8 cellular contexts compared by ENCODE assay signal in genomic region chr6:158999669-159000403, GRCh38. TPM values are rescaled to one million over a fixed set of nuclear protein-coding genes. Genes with fewer than 3 reads are reported as not detected.
DNase-seq lines count a peak whose midpoint lies in the region; ATAC-seq and TF ChIP-seq lines count a peak whose summit lies in the region.

Gene RSPH3 (minus strand): TSS chr6:159000202. CDS start chr6:158999550, 652 bp downstream.

- peak; percentile 16 to 26; a peak in 1 of 4 replicates for TF ChIP-seq EP300 in SK-N-SH (IDR thresholded peaks at IDR 0.05; ENCODE audit: borderline replicate concordance in 1 of 2, low read depth in 1 of 2, low read length in 1 of 2)

- peaks cover 8% of the 10 kb centered on the region for H3K36me3 Mint-ChIP-seq in activated naive CD8-positive, alpha-beta T cell

- H3K4me3 ChIP-seq in SK-N-SH (ENCODE audit: low read depth in 2 of 2, low read length in 1 of 2): peak within 1 kb of the TSS; percentile 63 to 92
- H3K4me3 ChIP-seq in osteoblast (ENCODE audit: insufficient read depth, low read length): peak within 1 kb of the TSS; percentile 98
- H3K4me3 ChIP-seq in thoracic aorta: peak within 1 kb of the TSS; percentile 83

- H2AFZ ChIP-seq in SK-N-SH (ENCODE audit: low read depth) (peak within 1 kb of the TSS; percentile 85), osteoblast (ENCODE audit: low read length) (peak within 1 kb of the TSS; percentile 99)

- peak; percentile 36 for TF ChIP-seq RAD21 in SK-N-SH (IDR thresholded peaks at IDR 0.05; ENCODE audit: low read length)

- CTCF ChIA-PET in SK-N-SH (lab: Yijun Ruan, JAX): interaction anchor here (1.1 to 2.5 kb wide), 10 partner anchors 9 to 785 kb away, joined by 3 to 7 read pairs (median 4); no protein-coding TSS in a partner anchor

- H3K36me3 ChIP-seq in SK-N-SH (replicated peaks in 1 of 2; ENCODE audit: control insufficient read depth in 1 of 2, insufficient read depth in 2 of 2, low read length in 1 of 2) (no peaks in the 10 kb centered on the region), osteoblast (ENCODE audit: insufficient read depth, low read length) (no peaks in the 10 kb centered on the region), thoracic aorta (no peaks in the 10 kb centered on the region)

- POLR2A ChIA-PET in SK-N-SH (lab: Yijun Ruan, JAX): interaction anchor here (0.8 to 1.5 kb wide), 5 partner anchors 9 to 274 kb away, joined by 3 to 4 read pairs (median 3); no protein-coding TSS in a partner anchor

- intact Hi-C loops in head of caudate nucleus (cut with DNase I): no loop called here

- TF ChIP-seq CTCF in SK-N-SH (IDR thresholded peaks at IDR 0.05) (peak; percentile 20; the same call in 1 of the 2 replicates), osteoblast (IDR thresholded peaks at IDR 0.05; ENCODE audit: extremely low read depth, low read depth, low read length) (no peak), thoracic aorta (IDR thresholded peaks at IDR 0.05) (peak; percentile 8)

- peak within 1 kb of the TSS; percentile 84 to 97 for H3K27ac ChIP-seq in SK-N-SH (ENCODE audit: low read depth in 2 of 2, low read length in 1 of 2)
- peak within 1 kb of the TSS; percentile 81 for H3K27ac ChIP-seq in osteoblast (ENCODE audit: low read depth, low read length)
- H3K27ac ChIP-seq in thoracic aorta: peak within 1 kb of the TSS; percentile 25 to 42

- peak within 1 kb of the TSS; percentile 95 for H3K4me3 Mint-ChIP-seq in activated naive CD8-positive, alpha-beta T cell

- H3K27me3 ChIP-seq in SK-N-SH (ENCODE audit: insufficient read depth) (no peaks in the 10 kb centered on the region), osteoblast (ENCODE audit: insufficient read depth, low read length) (no peaks in the 10 kb centered on the region), thoracic aorta (replicated peaks; ENCODE audit: insufficient read depth) (no peaks in the 10 kb centered on the region)

- peak; percentile 93 for ATAC-seq in HG02610 (IDR thresholded peaks at IDR 0.05; ENCODE audit: unreplicated experiment)
- ATAC-seq in thoracic aorta (ENCODE audit: insufficient number of reproducible peaks, low FRiP score, low read depth): peak; percentile 83

- H3F3A ChIP-seq in SK-N-SH (replicated peaks; ENCODE audit: insufficient read depth): no peaks in the 10 kb centered on the region

- H3K79me2 ChIP-seq in SK-N-SH (ENCODE audit: insufficient read depth): peaks cover 8% of the 10 kb centered on the region; the same call in 1 of the 2 replicates
- peaks cover 10% of the 10 kb centered on the region for H3K79me2 ChIP-seq in osteoblast (ENCODE audit: insufficient read depth, low read length)

- H3K27me3 Mint-ChIP-seq in activated naive CD8-positive, alpha-beta T cell: no peaks in the 10 kb centered on the region

- peak; percentile 96 for DNase-seq in NCI-H1092 (lab: John Stamatoyannopoulos, UW)
- DNase-seq in SK-N-SH: peak; percentile 98
- peak; percentile 74 to 96 (median 90) for DNase-seq in head of caudate nucleus
- DNase-seq in osteoblast (ENCODE audit: insufficient read length, low spot score, missing footprints): peak; percentile 97
- peak; percentile 73 for DNase-seq in thoracic aorta (ENCODE audit: low spot score)

- H3K27ac Mint-ChIP-seq in activated naive CD8-positive, alpha-beta T cell: peak within 1 kb of the TSS; percentile 94

- H3K4me2 ChIP-seq in SK-N-SH (peak within 1 kb of the TSS; percentile 97), osteoblast (ENCODE audit: insufficient read depth, low read length) (peak within 1 kb of the TSS; percentile 89)

- H3K9me3 Mint-ChIP-seq in activated naive CD8-positive, alpha-beta T cell (ENCODE audit: low read depth): no peaks in the 10 kb centered on the region

- H3K9me2 ChIP-seq in SK-N-SH: no peaks in the 10 kb centered on the region

- H4K20me1 ChIP-seq in SK-N-SH (ENCODE audit: insufficient read depth) (no peaks in the 10 kb centered on the region), osteoblast (ENCODE audit: insufficient read depth, low read length) (no peaks in the 10 kb centered on the region)

- H3K9me3 ChIP-seq in SK-N-SH (no peaks in the 10 kb centered on the region), osteoblast (ENCODE audit: low read depth, low read length) (no peaks in the 10 kb centered on the region), thoracic aorta (no peaks in the 10 kb centered on the region)

- peaks cover 0 to 6% of the 10 kb centered on the region in 2 experiments; a peak in 3 of 4 replicates for H3K4me1 ChIP-seq in SK-N-SH (ENCODE audit: control insufficient read depth in 1 of 2, insufficient read depth in 2 of 2, low read depth in 1 of 2, low read length in 1 of 2)
- H3K4me1 ChIP-seq in osteoblast (ENCODE audit: insufficient read depth, low read length): peaks cover 21% of the 10 kb centered on the region
- peaks cover 4 to 16% of the 10 kb centered on the region in 2 donors for H3K4me1 ChIP-seq in thoracic aorta (ENCODE audit: control insufficient read depth in 1 of 2, low read depth in 2 of 2)

- peak; percentile 94 for TF ChIP-seq POLR2A in GM10847 (IDR thresholded peaks at IDR 0.05; ENCODE audit: extremely low read depth, insufficient read length)

- H3K4me1 Mint-ChIP-seq in activated naive CD8-positive, alpha-beta T cell (ENCODE audit: low read depth): peaks cover 42% of the 10 kb centered on the region

- under 1% methylated on average over 32 of the region's 49 CpGs for WGBS in SK-N-SH (ENCODE audit: low lambda C conversion rate)

- peak within 1 kb of the TSS; percentile 85 for H3K9ac ChIP-seq in SK-N-SH

TF ChIP-seq in SK-N-SH, 30 proteins besides CTCF, POLR2A, EP300 and RAD21 (continues in another document):
- peak; percentile 91 for TF ChIP-seq NRF1 (IDR thresholded peaks at IDR 0.05; ENCODE audit: low read depth, low read length)
- TF ChIP-seq MAX (IDR thresholded peaks at IDR 0.05; ENCODE audit: low read depth): peak; percentile 90
- peak; percentile 66; the same call in 1 of the 2 replicates for TF ChIP-seq ZBTB33 (IDR thresholded peaks at IDR 0.05; ENCODE audit: borderline replicate concordance, low read depth)
- TF ChIP-seq PBX3 (IDR thresholded peaks at IDR 0.05): no peak
- TF ChIP-seq GABPA (IDR thresholded peaks at IDR 0.05; ENCODE audit: low read depth): peak; percentile 88
- peak; percentile 95 for TF ChIP-seq MXI1 (IDR thresholded peaks at IDR 0.05; ENCODE audit: low read depth, low read length)
- no peak for TF ChIP-seq RCOR1 (IDR thresholded peaks at IDR 0.05; ENCODE audit: low read length)
- TF ChIP-seq FOXM1 (IDR thresholded peaks at IDR 0.05; ENCODE audit: low read depth): no peak
- peak; percentile 21 for TF ChIP-seq CHD2 (IDR thresholded peaks at IDR 0.05; ENCODE audit: low read length, partially characterized antibody)
- TF ChIP-seq RFX5 (IDR thresholded peaks at IDR 0.05; ENCODE audit: low read length): no peak; the same call in 1 of the 2 replicates
- TF ChIP-seq GATA2 (CRISPR knock-in tag; IDR thresholded peaks at IDR 0.05): no peak
- peak; percentile 64; the same call in 1 of the 2 replicates for TF ChIP-seq YY1 (IDR thresholded peaks at IDR 0.05; ENCODE audit: low read depth)
- TF ChIP-seq SIN3A (IDR thresholded peaks at IDR 0.05; ENCODE audit: borderline replicate concordance, low read depth, low read length): peak; percentile 24; the same call in 1 of the 2 replicates
- TF ChIP-seq SMC3 (IDR thresholded peaks at IDR 0.05; ENCODE audit: low read depth, low read length): peak; percentile 11; the same call in 1 of the 2 replicates
- TF ChIP-seq TAF1 (IDR thresholded peaks at IDR 0.05; ENCODE audit: borderline replicate concordance, low read depth, low read length): peak; percentile 49
- no peak for TF ChIP-seq FOSL2 (IDR thresholded peaks at IDR 0.05; ENCODE audit: borderline replicate concordance, low read depth)
- peak; percentile 48; the same call in 1 of the 2 replicates for TF ChIP-seq USF1 (IDR thresholded peaks at IDR 0.05; ENCODE audit: borderline replicate concordance, low read depth)
- peak; percentile 96 for TF ChIP-seq POLR2AphosphoS5 (IDR thresholded peaks at IDR 0.05; ENCODE audit: low read depth, low read length)

RNA-seq across cellular contexts. Expression of gene RSPH3, which starts in this region (rescaled TPM):
- polyA plus RNA-seq in SK-N-SH (2012; rRNA removed): 2.1 and 2.6 TPM in 2 replicates
- 2.5 and 2.7 TPM in 2 replicates for polyA plus RNA-seq in SK-N-SH (2012; cell fraction: cytosol; rRNA removed)
- polyA plus RNA-seq in SK-N-SH (2012; cell fraction: nucleus; rRNA removed): 2.9 and 4.1 TPM in 2 replicates
- total RNA-seq in osteoblast (8.3 and 10.3 TPM in 2 replicates), thoracic aorta (1 to 10 TPM; 4.7 to 7.8 TPM)

Comparison
In these comparisons a context has a peak if more than half of its experiments do, and no peak if none do; other contexts are left out.
1. Peak in every context shown above with its lines: DNase-seq, ATAC-seq, H3K4me3 ChIP-seq and H3K27ac ChIP-seq.
2. H3K27ac ChIP-seq: peak in every context shown above with its lines; median percentile 90 in SK-N-SH; 81 in osteoblast; 34 in thoracic aorta.